Comparison of ENCODE assay signal across 8 cellular contexts in genomic region chr9:129383415-129384088, GRCh38.
DNase-seq lines count a peak whose midpoint lies in the region; ATAC-seq and TF ChIP-seq lines count a peak whose summit lies in the region.

No MANE protein-coding gene starts in this region.

- peak overlapping the region; percentile 90 for H3K4me2 ChIP-seq in parathyroid adenoma (ENCODE audit: low read length)

- peak overlapping the region; percentile 76 for H3K4me3 Mint-ChIP-seq in activated naive CD8-positive, alpha-beta T cell treated with anti-CD3 and anti-CD28 coated beads for 36 hours

- H3K9me3 ChIP-seq in parathyroid adenoma (ENCODE audit: control insufficient read depth, low read length) (no peaks in the 10 kb centered on the region), thymus (ENCODE audit: control insufficient read depth) (no peaks in the 10 kb centered on the region)

- H2AFZ ChIP-seq in parathyroid adenoma, result peak overlapping the region; percentile 86

- H3K4me1 ChIP-seq in parathyroid adenoma (peaks cover 10% of the 10 kb centered on the region), thymus (ENCODE audit: control insufficient read depth, insufficient read depth, low read length) (peaks cover 14% of the 10 kb centered on the region)

- DNase-seq in NCI-H1694 treated with DMSO at 0.1 percent for 48 hours (lab: John Stamatoyannopoulos, UW), result peak; percentile 2
- no peak for DNase-seq in NCI-H1694 (lab: John Stamatoyannopoulos, UW)
- DNase-seq in SKM-1 (lab: John Stamatoyannopoulos, UW; ENCODE audit: unreplicated experiment), result peak; percentile 47
- peak; percentile 78 for DNase-seq in activated naive CD8-positive, alpha-beta T cell treated with anti-CD3 and anti-CD28 coated beads for 36 hours
- peak; percentile 94 for DNase-seq in Right ventricle myocardium superior

- no peak for TF ChIP-seq CTCF in parathyroid adenoma (IDR thresholded peaks at IDR 0.05)

- H3K4me3 ChIP-seq in parathyroid adenoma (ENCODE audit: low read depth, low read length) (peak overlapping the region; percentile 54), thymus (ENCODE audit: low read length) (peak overlapping the region; percentile 74)

- H3K36me3 ChIP-seq in parathyroid adenoma (ENCODE audit: control insufficient read depth, insufficient read depth, low read length), result no peaks in the 10 kb centered on the region
- no peaks in the 10 kb centered on the region for H3K36me3 ChIP-seq in thymus (ENCODE audit: control insufficient read depth, insufficient read depth)

- H3K27ac Mint-ChIP-seq in activated naive CD8-positive, alpha-beta T cell treated with anti-CD3 and anti-CD28 coated beads for 36 hours, result peak overlapping the region; percentile 85

- no peaks in the 10 kb centered on the region for H3K27me3 Mint-ChIP-seq in activated naive CD8-positive, alpha-beta T cell treated with anti-CD3 and anti-CD28 coated beads for 36 hours

- H3K27ac ChIP-seq in parathyroid adenoma (peak overlapping the region; percentile 98), thymus (ENCODE audit: low read depth) (peak overlapping the region; percentile 99)

- H3K9me3 Mint-ChIP-seq in activated naive CD8-positive, alpha-beta T cell treated with anti-CD3 and anti-CD28 coated beads for 36 hours, result no peaks in the 10 kb centered on the region

- peak; percentile 77 for ATAC-seq in HG03571 (IDR thresholded peaks at IDR 0.05; ENCODE audit: unreplicated experiment)
- ATAC-seq in Right ventricle myocardium superior (ENCODE audit: poor library complexity), result peak; percentile 94

- H3K36me3 Mint-ChIP-seq in activated naive CD8-positive, alpha-beta T cell treated with anti-CD3 and anti-CD28 coated beads for 36 hours, result no peaks in the 10 kb centered on the region

- H3K4me1 Mint-ChIP-seq in activated naive CD8-positive, alpha-beta T cell treated with anti-CD3 and anti-CD28 coated beads for 36 hours, result peaks cover 20% of the 10 kb centered on the region

- H3K27me3 ChIP-seq in parathyroid adenoma (ENCODE audit: control insufficient read depth, insufficient read depth, low read length) (no peaks in the 10 kb centered on the region), thymus (ENCODE audit: control insufficient read depth, insufficient read depth) (no peaks in the 10 kb centered on the region)

- intact Hi-C loops in Right ventricle myocardium superior (cut with DNase I), result no loop called here

- peak overlapping the region; percentile 53 for H3K9ac ChIP-seq in parathyroid adenoma

- H3K79me2 ChIP-seq in parathyroid adenoma, result no peaks in the 10 kb centered on the region

- 1% methylated on average over 72 of the region's 72 CpGs for WGBS in thymus
